2 cellular contexts compared by ENCODE assay signal in genomic region chr7:26944959-26945358, GRCh38.
TF ChIP-seq lines count a peak whose summit lies in the region.

No MANE protein-coding gene starts in this region.

TF ChIP-seq in GM23338, 12 proteins besides CTCF, POLR2A, EP300 and RAD21:
- no peak for TF ChIP-seq REST (IDR thresholded peaks at IDR 0.05; ENCODE audit: unreplicated experiment)
- no peak for TF ChIP-seq EZH2phosphoT487 (IDR thresholded peaks at IDR 0.05; ENCODE audit: unreplicated experiment)
- no peak for TF ChIP-seq JUNB (IDR thresholded peaks at IDR 0.05; ENCODE audit: unreplicated experiment)
- no peak for TF ChIP-seq EZH2 (IDR thresholded peaks at IDR 0.05; ENCODE audit: low read depth, unreplicated experiment)
- TF ChIP-seq NANOG (IDR thresholded peaks at IDR 0.05; ENCODE audit: borderline replicate concordance), result no peak
- TF ChIP-seq, protein P1, sequence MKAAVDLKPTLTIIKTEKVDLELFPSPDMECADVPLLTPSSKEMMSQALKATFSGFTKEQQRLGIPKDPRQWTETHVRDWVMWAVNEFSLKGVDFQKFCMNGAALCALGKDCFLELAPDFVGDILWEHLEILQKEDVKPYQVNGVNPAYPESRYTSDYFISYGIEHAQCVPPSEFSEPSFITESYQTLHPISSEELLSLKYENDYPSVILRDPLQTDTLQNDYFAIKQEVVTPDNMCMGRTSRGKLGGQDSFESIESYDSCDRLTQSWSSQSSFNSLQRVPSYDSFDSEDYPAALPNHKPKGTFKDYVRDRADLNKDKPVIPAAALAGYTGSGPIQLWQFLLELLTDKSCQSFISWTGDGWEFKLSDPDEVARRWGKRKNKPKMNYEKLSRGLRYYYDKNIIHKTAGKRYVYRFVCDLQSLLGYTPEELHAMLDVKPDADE (IDR thresholded peaks at IDR 0.05), result no peak
- TF ChIP-seq ZNF331 (CRISPR knock-in tag; IDR thresholded peaks at IDR 0.05; ENCODE audit: low read depth), result no peak
- TF ChIP-seq STAT1 (IDR thresholded peaks at IDR 0.05; ENCODE audit: unreplicated experiment), result no peak
- TF ChIP-seq CREB1 (CRISPR knock-in tag; IDR thresholded peaks at IDR 0.05; ENCODE audit: low read depth), result no peak
- no peak for TF ChIP-seq ZNF114 (CRISPR knock-in tag; IDR thresholded peaks at IDR 0.05)
- TF ChIP-seq, protein P2, sequence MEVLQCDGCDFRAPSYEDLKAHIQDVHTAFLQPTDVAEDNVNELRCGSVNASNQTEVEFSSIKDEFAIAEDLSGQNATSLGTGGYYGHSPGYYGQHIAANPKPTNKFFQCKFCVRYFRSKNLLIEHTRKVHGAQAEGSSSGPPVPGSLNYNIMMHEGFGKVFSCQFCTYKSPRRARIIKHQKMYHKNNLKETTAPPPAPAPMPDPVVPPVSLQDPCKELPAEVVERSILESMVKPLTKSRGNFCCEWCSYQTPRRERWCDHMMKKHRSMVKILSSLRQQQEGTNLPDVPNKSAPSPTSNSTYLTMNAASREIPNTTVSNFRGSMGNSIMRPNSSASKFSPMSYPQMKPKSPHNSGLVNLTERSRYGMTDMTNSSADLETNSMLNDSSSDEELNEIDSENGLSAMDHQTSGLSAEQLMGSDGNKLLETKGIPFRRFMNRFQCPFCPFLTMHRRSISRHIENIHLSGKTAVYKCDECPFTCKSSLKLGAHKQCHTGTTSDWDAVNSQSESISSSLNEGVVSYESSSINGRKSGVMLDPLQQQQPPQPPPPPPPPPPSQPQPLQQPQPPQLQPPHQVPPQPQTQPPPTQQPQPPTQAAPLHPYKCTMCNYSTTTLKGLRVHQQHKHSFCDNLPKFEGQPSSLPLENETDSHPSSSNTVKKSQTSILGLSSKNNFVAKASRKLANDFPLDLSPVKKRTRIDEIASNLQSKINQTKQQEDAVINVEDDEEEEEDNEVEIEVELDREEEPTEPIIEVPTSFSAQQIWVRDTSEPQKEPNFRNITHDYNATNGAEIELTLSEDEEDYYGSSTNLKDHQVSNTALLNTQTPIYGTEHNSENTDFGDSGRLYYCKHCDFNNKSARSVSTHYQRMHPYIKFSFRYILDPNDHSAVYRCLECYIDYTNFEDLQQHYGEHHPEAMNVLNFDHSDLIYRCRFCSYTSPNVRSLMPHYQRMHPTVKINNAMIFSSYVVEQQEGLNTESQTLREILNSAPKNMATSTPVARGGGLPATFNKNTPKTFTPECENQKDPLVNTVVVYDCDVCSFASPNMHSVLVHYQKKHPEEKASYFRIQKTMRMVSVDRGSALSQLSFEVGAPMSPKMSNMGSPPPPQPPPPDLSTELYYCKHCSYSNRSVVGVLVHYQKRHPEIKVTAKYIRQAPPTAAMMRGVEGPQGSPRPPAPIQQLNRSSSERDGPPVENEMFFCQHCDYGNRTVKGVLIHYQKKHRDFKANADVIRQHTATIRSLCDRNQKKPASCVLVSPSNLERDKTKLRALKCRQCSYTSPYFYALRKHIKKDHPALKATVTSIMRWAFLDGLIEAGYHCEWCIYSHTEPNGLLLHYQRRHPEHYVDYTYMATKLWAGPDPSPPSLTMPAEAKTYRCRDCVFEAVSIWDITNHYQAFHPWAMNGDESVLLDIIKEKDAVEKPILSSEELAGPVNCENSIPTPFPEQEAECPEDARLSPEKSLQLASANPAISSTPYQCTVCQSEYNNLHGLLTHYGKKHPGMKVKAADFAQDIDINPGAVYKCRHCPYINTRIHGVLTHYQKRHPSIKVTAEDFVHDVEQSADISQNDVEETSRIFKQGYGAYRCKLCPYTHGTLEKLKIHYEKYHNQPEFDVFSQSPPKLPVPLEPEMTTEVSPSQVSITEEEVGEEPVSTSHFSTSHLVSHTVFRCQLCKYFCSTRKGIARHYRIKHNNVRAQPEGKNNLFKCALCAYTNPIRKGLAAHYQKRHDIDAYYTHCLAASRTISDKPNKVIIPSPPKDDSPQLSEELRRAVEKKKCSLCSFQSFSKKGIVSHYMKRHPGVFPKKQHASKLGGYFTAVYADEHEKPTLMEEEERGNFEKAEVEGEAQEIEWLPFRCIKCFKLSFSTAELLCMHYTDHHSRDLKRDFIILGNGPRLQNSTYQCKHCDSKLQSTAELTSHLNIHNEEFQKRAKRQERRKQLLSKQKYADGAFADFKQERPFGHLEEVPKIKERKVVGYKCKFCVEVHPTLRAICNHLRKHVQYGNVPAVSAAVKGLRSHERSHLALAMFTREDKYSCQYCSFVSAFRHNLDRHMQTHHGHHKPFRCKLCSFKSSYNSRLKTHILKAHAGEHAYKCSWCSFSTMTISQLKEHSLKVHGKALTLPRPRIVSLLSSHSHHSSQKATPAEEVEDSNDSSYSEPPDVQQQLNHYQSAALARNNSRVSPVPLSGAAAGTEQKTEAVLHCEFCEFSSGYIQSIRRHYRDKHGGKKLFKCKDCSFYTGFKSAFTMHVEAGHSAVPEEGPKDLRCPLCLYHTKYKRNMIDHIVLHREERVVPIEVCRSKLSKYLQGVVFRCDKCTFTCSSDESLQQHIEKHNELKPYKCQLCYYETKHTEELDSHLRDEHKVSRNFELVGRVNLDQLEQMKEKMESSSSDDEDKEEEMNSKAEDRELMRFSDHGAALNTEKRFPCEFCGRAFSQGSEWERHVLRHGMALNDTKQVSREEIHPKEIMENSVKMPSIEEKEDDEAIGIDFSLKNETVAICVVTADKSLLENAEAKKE (CRISPR knock-in tag; IDR thresholded peaks at IDR 0.05), result no peak
- no peak for TF ChIP-seq POLR2AphosphoS5 (IDR thresholded peaks at IDR 0.05; ENCODE audit: low read depth)
TF ChIP-seq in GM23338: peak in this region for 0.

TF ChIP-seq in H1, 55 proteins besides CTCF, POLR2A, EP300 and RAD21:
- TF ChIP-seq ATF2 (IDR thresholded peaks at IDR 0.05; ENCODE audit: low read length) (no peak), CEBPB (IDR thresholded peaks at IDR 0.05; ENCODE audit: low read depth, low read length) (no peak), EGR1 (IDR thresholded peaks at IDR 0.05; ENCODE audit: borderline replicate concordance, low read depth, low read length) (no peak), CTBP2 (IDR thresholded peaks at IDR 0.05; ENCODE audit: borderline replicate concordance, insufficient read depth, insufficient read length, low read length) (no peak), MAFK (IDR thresholded peaks at IDR 0.05; ENCODE audit: low read depth, low read length) (no peak), KDM4A (IDR thresholded peaks at IDR 0.05; ENCODE audit: low read depth, low read length, severe bottlenecking) (no peak), FOSL1 (IDR thresholded peaks at IDR 0.05; ENCODE audit: insufficient read depth, low read depth, low read length) (no peak), TBP (IDR thresholded peaks at IDR 0.05; ENCODE audit: low read depth, low read length) (no peak)
